In genomic region chr19:18157465-18158063, GRCh38 we compare ENCODE assay signal across 10 cellular contexts. TPM values are rescaled to one million over a fixed set of nuclear protein-coding genes. Genes with fewer than 3 reads are reported as not detected.
A peak's percentile ranks its signal among the peaks of the same experiment; 100 is the strongest.
DNase-seq lines count a peak whose midpoint lies in the region; ATAC-seq lines count a peak whose summit lies in the region.
"Had no signal": no experiment of that assay in that cellular context is flagged by ENCODE, and none has a peak within 500 bp of the region (broad histone marks: within the 10 kb centered on the region; RNA-seq: fewer than 3 reads in every experiment).

No MANE protein-coding gene starts in this region.

- intact Hi-C loops in activated CD4-positive, alpha-beta T cell treated with anti-CD3 and anti-CD28 coated beads for 36 hours (cut with DNase I, micrococcal nuclease) = loop anchor here in 1 of 2 experiments (10.0 kb wide), 1 partner anchor 153 kb away; the partner anchor contains the start of gene ARRDC2

- peak overlapping the region; percentile 52 for H2BK15ac ChIP-seq in neuronal stem cell (ENCODE audit: low read length)

- H4K91ac ChIP-seq in neuronal stem cell (ENCODE audit: low read depth, low read length, poor library complexity) = no peak overlapping the region

- H3K4me3 Mint-ChIP-seq in activated CD4-positive, alpha-beta T cell treated with anti-CD3 and anti-CD28 coated beads for 36 hours = no peak overlapping the region
- no peak overlapping the region for H3K4me3 Mint-ChIP-seq in T-helper 17 cell
- H3K4me3 Mint-ChIP-seq: activated naive CD8-positive, alpha-beta T cell treated with anti-CD3 and anti-CD28 coated beads, Interleukin-2, amount 10 ng/mL, durations not matched to agents 7 days and 5 days had no signal

- H3K4me1 ChIP-seq in neuronal stem cell (ENCODE audit: control insufficient read depth in 2 of 2, insufficient read depth in 1 of 2, low read depth in 1 of 2, low read length in 2 of 2) = peaks cover 12 to 26% of the 10 kb centered on the region in 2 donors

- H3K4me2 ChIP-seq in neuronal stem cell (ENCODE audit: insufficient read depth, low read length, poor library complexity, severe bottlenecking) = peak overlapping the region; percentile 15

- no peak for ATAC-seq in activated CD4-positive, alpha-beta T cell treated with anti-CD3 and anti-CD28 coated beads for 36 hours
- ATAC-seq in T-helper 17 cell = no peak

- peak; percentile 90 for DNase-seq in DMS 273 treated with DMSO at 0.1 percent for 48 hours (lab: John Stamatoyannopoulos, UW)
- peak; percentile 92 for DNase-seq in NCI-H2196 (lab: John Stamatoyannopoulos, UW; ENCODE audit: unreplicated experiment)
- no peak for DNase-seq in neuronal stem cell (ENCODE audit: low spot score)
- DNase-seq in activated CD4-positive, alpha-beta T cell treated with anti-CD3 and anti-CD28 coated beads for 36 hours = no peak
- no peak for DNase-seq in dedifferentiated amniotic fluid mesenchymal stem cell (ENCODE audit: extremely low spot score)
- no peak for DNase-seq in T-helper 17 cell
- DNase-seq in NCI-H226 = no peak
- DNase-seq: activated naive CD8-positive, alpha-beta T cell treated with anti-CD3 and anti-CD28 coated beads, Interleukin-2, amount 10 ng/mL, durations not matched to agents 7 days and 5 days had no signal

- peaks cover 27 to 37% of the 10 kb centered on the region in 2 donors for H3K36me3 ChIP-seq in neuronal stem cell (replicated peaks in 1 of 2; ENCODE audit: control insufficient read depth in 2 of 2, insufficient read depth in 2 of 2, low read length in 2 of 2)

- POLR2A ChIA-PET in activated CD4-positive, alpha-beta T cell treated with anti-CD3 and anti-CD28 coated beads for 36 hours (lab: Charles Lee) = no interaction called here

- peak overlapping the region; percentile 87 for H2BK5ac ChIP-seq in neuronal stem cell (ENCODE audit: low read length)

- no peak overlapping the region for H2AFZ ChIP-seq in neuronal stem cell (ENCODE audit: low read length)

- no peak overlapping the region for H3K27ac Mint-ChIP-seq in activated CD4-positive, alpha-beta T cell treated with anti-CD3 and anti-CD28 coated beads for 36 hours
- H3K27ac Mint-ChIP-seq in T-helper 17 cell = no peak overlapping the region
- H3K27ac Mint-ChIP-seq: activated naive CD8-positive, alpha-beta T cell treated with anti-CD3 and anti-CD28 coated beads, Interleukin-2, amount 10 ng/mL, durations not matched to agents 7 days and 5 days had no signal

- WGBS in neuronal stem cell (ENCODE audit: extremely low coverage in 2 of 2, insufficient read length in 2 of 2, insufficient replicate concordance in 1 of 2), 2 donors = no CpG with 5 or more reads among the region's 18 CpGs

- peak overlapping the region; percentile 97 for H2BK12ac ChIP-seq in neuronal stem cell (ENCODE audit: low read length)

- H3K4ac ChIP-seq in neuronal stem cell (ENCODE audit: low read length) = no peak overlapping the region

- H3K27me3 ChIP-seq in neuronal stem cell (ENCODE audit: control insufficient read depth in 3 of 3, insufficient read depth in 3 of 3, low read depth in 1 of 3, low read length in 3 of 3) = no peaks in the 10 kb centered on the region

- H3K23ac ChIP-seq in neuronal stem cell (ENCODE audit: low read depth, low read length, poor library complexity) = no peak overlapping the region

- peaks cover 12% of the 10 kb centered on the region for H3K79me1 ChIP-seq in neuronal stem cell (ENCODE audit: low read depth, low read length)

- H3K9me3 ChIP-seq in neuronal stem cell (replicated peaks in 1 of 2; ENCODE audit: control insufficient read depth in 2 of 2, insufficient read depth in 1 of 2, low read depth in 1 of 2, low read length in 2 of 2) (no peaks in the 10 kb centered on the region), T-helper 17 cell (ENCODE audit: control insufficient read depth, low read length, poor library complexity, severe bottlenecking) (no peaks in the 10 kb centered on the region)
- H3K9me3 ChIP-seq: HAP-1 had no signal

- H3K27me3 Mint-ChIP-seq in activated CD4-positive, alpha-beta T cell treated with anti-CD3 and anti-CD28 coated beads for 36 hours = no peaks in the 10 kb centered on the region
- H3K27me3 Mint-ChIP-seq in T-helper 17 cell = no peaks in the 10 kb centered on the region
- H3K27me3 Mint-ChIP-seq: activated naive CD8-positive, alpha-beta T cell treated with anti-CD3 and anti-CD28 coated beads, Interleukin-2, amount 10 ng/mL, durations not matched to agents 7 days and 5 days had no signal

- peak overlapping the region; percentile 88 for H2AK5ac ChIP-seq in neuronal stem cell (ENCODE audit: low read depth, low read length)

- no peak overlapping the region for H2BK120ac ChIP-seq in neuronal stem cell (ENCODE audit: low read depth, low read length)

- H3K14ac ChIP-seq in neuronal stem cell (ENCODE audit: low read length) = no peak overlapping the region

- H3K4me3 ChIP-seq in neuronal stem cell (ENCODE audit: low read length in 2 of 2) = no peak overlapping the region
- H3K4me3 ChIP-seq: HAP-1 had no signal

- CTCF ChIA-PET in activated CD4-positive, alpha-beta T cell treated with anti-CD3 and anti-CD28 coated beads for 36 hours (lab: Charles Lee) = no interaction called here

- H3K18ac ChIP-seq in neuronal stem cell (ENCODE audit: low read length) = peak overlapping the region; percentile 93

- peaks cover 20% of the 10 kb centered on the region for H3K4me1 Mint-ChIP-seq in activated CD4-positive, alpha-beta T cell treated with anti-CD3 and anti-CD28 coated beads for 36 hours
- peaks cover 18% of the 10 kb centered on the region for H3K4me1 Mint-ChIP-seq in T-helper 17 cell

- no peaks in the 10 kb centered on the region for H3K9me3 Mint-ChIP-seq in activated CD4-positive, alpha-beta T cell treated with anti-CD3 and anti-CD28 coated beads for 36 hours (ENCODE audit: low read depth)
- H3K9me3 Mint-ChIP-seq: activated naive CD8-positive, alpha-beta T cell treated with anti-CD3 and anti-CD28 coated beads, Interleukin-2, amount 10 ng/mL, durations not matched to agents 7 days and 5 days had no signal

- H3K36me3 Mint-ChIP-seq in activated CD4-positive, alpha-beta T cell treated with anti-CD3 and anti-CD28 coated beads for 36 hours (ENCODE audit: low read depth) = peaks cover 4% of the 10 kb centered on the region
- no peaks in the 10 kb centered on the region for H3K36me3 Mint-ChIP-seq in T-helper 17 cell (ENCODE audit: low read depth)

- no peak overlapping the region for H3K9ac ChIP-seq in neuronal stem cell (ENCODE audit: low read depth, low read length, poor library complexity)

- H3K27ac ChIP-seq in cingulate gyrus (ENCODE audit: low read depth, low read length) (peak overlapping the region; percentile 92), neuronal stem cell (replicated peaks; ENCODE audit: low read length) (peak overlapping the region; percentile 72)

- no peak overlapping the region for H4K8ac ChIP-seq in neuronal stem cell (ENCODE audit: low read depth, low read length)

RNA-seq across cellular contexts. Expression of gene PIK3R2, which starts 4.6 kb away (rescaled TPM):
- 52.3 TPM for polyA plus RNA-seq in neuronal stem cell (2013, experiment 1 of 2)
- 51.8 TPM for polyA plus RNA-seq in neuronal stem cell (2013, experiment 2 of 2)
- total RNA-seq in activated CD4-positive, alpha-beta T cell treated with anti-CD3 and anti-CD28 coated beads for 36 hours = 10 to 100 TPM; 18.9 to 20.2 TPM
- total RNA-seq in T-helper 17 cell = 1 to 10 TPM; 8.6 to 9.1 TPM

RNA-seq across cellular contexts. Expression of gene IFI30, which starts 16.0 kb away (rescaled TPM):
- polyA plus RNA-seq in neuronal stem cell (2013, experiment 1 of 2) = 0.79 TPM
- polyA plus RNA-seq in neuronal stem cell (2013, experiment 2 of 2) = 0.73 TPM
- total RNA-seq in activated CD4-positive, alpha-beta T cell treated with anti-CD3 and anti-CD28 coated beads for 36 hours = 10 to 100 TPM; 20.4 to 29.5 TPM
- total RNA-seq in T-helper 17 cell = 10 to 100 TPM; 10.1 to 25.8 TPM

RNA-seq across cellular contexts. Expression of gene MPV17L2, which starts 35.5 kb away (rescaled TPM):
- 21.4 TPM for polyA plus RNA-seq in neuronal stem cell (2013, experiment 1 of 2)
- polyA plus RNA-seq in neuronal stem cell (2013, experiment 2 of 2) = 20.5 TPM
- total RNA-seq in activated CD4-positive, alpha-beta T cell treated with anti-CD3 and anti-CD28 coated beads for 36 hours = 1 to 10 TPM; 5.7 to 6.2 TPM
- 1 to 10 TPM; 3.8 TPM for total RNA-seq in T-helper 17 cell

RNA-seq across cellular contexts. Expression of gene RAB3A, which starts 46.3 kb away (rescaled TPM):
- polyA plus RNA-seq in neuronal stem cell (2013, experiment 1 of 2) = 3.4 TPM
- 4.3 TPM for polyA plus RNA-seq in neuronal stem cell (2013, experiment 2 of 2)
- 1 to 10 TPM; 5.6 to 8.9 TPM for total RNA-seq in activated CD4-positive, alpha-beta T cell treated with anti-CD3 and anti-CD28 coated beads for 36 hours
- 10 to 100 TPM in 1 of 2 donors, 1 to 10 TPM in 1; 7.4 to 15.3 TPM for total RNA-seq in T-helper 17 cell

RNA-seq across cellular contexts. Expression of gene MAST3, which starts 60.0 kb away (rescaled TPM):
- polyA plus RNA-seq in neuronal stem cell (2013, experiment 1 of 2) = 3.8 TPM
- polyA plus RNA-seq in neuronal stem cell (2013, experiment 2 of 2) = 4.1 TPM
- 10 to 100 TPM; 17.4 to 20.1 TPM for total RNA-seq in activated CD4-positive, alpha-beta T cell treated with anti-CD3 and anti-CD28 coated beads for 36 hours
- total RNA-seq in T-helper 17 cell = 10 to 100 TPM; 38.2 to 50.8 TPM

Comparison
In these comparisons a context has a peak if more than half of its experiments do, and no peak if none do; other contexts are left out.
1. DNase-seq: peak in DMS 273 treated with DMSO at 0.1 percent for 48 hours (single experiment) and NCI-H2196 (single experiment); none in neuronal stem cell (single experiment), activated CD4-positive, alpha-beta T cell treated with anti-CD3 and anti-CD28 coated beads for 36 hours (single experiment), dedifferentiated amniotic fluid mesenchymal stem cell (single experiment), T-helper 17 cell (0 of 3) and NCI-H226 (single experiment).